10 cellular contexts compared by ENCODE assay signal in genomic region chr5:176530983-176531901, GRCh38. TPM values are rescaled to one million over a fixed set of nuclear protein-coding genes. Genes with fewer than 3 reads are reported as not detected.
DNase-seq lines count a peak whose midpoint lies in the region; ATAC-seq, FAIRE-seq and TF ChIP-seq lines count a peak whose summit lies in the region.
"Had no signal": no experiment of that assay in that cellular context is flagged by ENCODE, and none has a peak within 500 bp of the region (broad histone marks: within the 10 kb centered on the region; RNA-seq: fewer than 3 reads in every experiment).

No MANE protein-coding gene starts in this region.

- peaks cover 51% of the 10 kb centered on the region for H4K20me1 ChIP-seq in astrocyte (ENCODE audit: insufficient read depth, low read length)
- peaks cover 13% of the 10 kb centered on the region for H4K20me1 ChIP-seq in PC-3 (ENCODE audit: low read length)

- peak overlapping the region; percentile 100 for H3K27ac ChIP-seq in CD4-positive, CD25-positive, alpha-beta regulatory T cell (ENCODE audit: insufficient read depth, low read length, poor library complexity, severe bottlenecking)
- H3K27ac ChIP-seq in KOPT-K1 (ENCODE audit: low read depth, low read length, poor library complexity, severe bottlenecking), result peak overlapping the region; percentile 0
- no peak overlapping the region for H3K27ac ChIP-seq in astrocyte (ENCODE audit: low read depth, low read length)
- H3K27ac ChIP-seq in PC-3 (ENCODE audit: low read length), result no peak overlapping the region

- H3K4me2 ChIP-seq in astrocyte (ENCODE audit: low read length) (no peak overlapping the region), PC-3 (ENCODE audit: low read length) (no peak overlapping the region)

- H3K27me3 Mint-ChIP-seq in CD4-positive, CD25-positive, alpha-beta regulatory T cell, result peaks cover 8% of the 10 kb centered on the region
- no peaks in the 10 kb centered on the region for H3K27me3 Mint-ChIP-seq in astrocyte (ENCODE audit: low read depth, unreplicated experiment)
- no peaks in the 10 kb centered on the region for H3K27me3 Mint-ChIP-seq in natural killer cell treated with Interleukin-12 subunit alpha and Interleukin-12 subunit beta and Interleukin-15 and Interleukin-18, amount 100 ng/mL, for 72 hours

- no peaks in the 10 kb centered on the region for H3K27me3 ChIP-seq in CD4-positive, CD25-positive, alpha-beta regulatory T cell (ENCODE audit: control insufficient read depth, insufficient read depth, low read length)
- no peaks in the 10 kb centered on the region for H3K27me3 ChIP-seq in astrocyte (ENCODE audit: insufficient read depth, low read length)
- no peaks in the 10 kb centered on the region for H3K27me3 ChIP-seq in PC-3 (ENCODE audit: low read length)

- TF ChIP-seq CTCF in astrocyte (IDR thresholded peaks at IDR 0.05; ENCODE audit: insufficient read depth, low read depth, low read length) (no peak), GM10248 (IDR thresholded peaks at IDR 0.05; ENCODE audit: control extremely low read depth, extremely low read depth, low read depth, missing control alignments) (no peak), PC-3 (conservative IDR thresholded peaks at IDR 0.05; ENCODE audit: low read depth, low read length) (no peak)

- peak overlapping the region in 2 of 3 donors; percentile 73 to 94 for H3K27ac Mint-ChIP-seq in CD4-positive, CD25-positive, alpha-beta regulatory T cell
- no peak overlapping the region for H3K27ac Mint-ChIP-seq in astrocyte (ENCODE audit: unreplicated experiment)
- peak overlapping the region; percentile 90 to 95 for H3K27ac Mint-ChIP-seq in natural killer cell treated with Interleukin-12 subunit alpha and Interleukin-12 subunit beta and Interleukin-15 and Interleukin-18, amount 100 ng/mL, for 72 hours

- peaks cover 0 to 2% (median 0%) of the 10 kb centered on the region in 7 donors for H3K9me3 Mint-ChIP-seq in CD4-positive, CD25-positive, alpha-beta regulatory T cell
- no peaks in the 10 kb centered on the region for H3K9me3 Mint-ChIP-seq in astrocyte (ENCODE audit: unreplicated experiment)
- H3K9me3 Mint-ChIP-seq in natural killer cell treated with Interleukin-12 subunit alpha and Interleukin-12 subunit beta and Interleukin-15 and Interleukin-18, amount 100 ng/mL, for 72 hours, result no peaks in the 10 kb centered on the region

- intact Hi-C loops in PC-3 (cut with micrococcal nuclease), result no loop called here

- H3K36me3 Mint-ChIP-seq in CD4-positive, CD25-positive, alpha-beta regulatory T cell, result peaks cover 31% of the 10 kb centered on the region
- peaks cover 5% of the 10 kb centered on the region for H3K36me3 Mint-ChIP-seq in astrocyte (ENCODE audit: low read depth, unreplicated experiment)
- H3K36me3 Mint-ChIP-seq in natural killer cell treated with Interleukin-12 subunit alpha and Interleukin-12 subunit beta and Interleukin-15 and Interleukin-18, amount 100 ng/mL, for 72 hours, result no peaks in the 10 kb centered on the region

- FAIRE-seq in astrocyte (lab: Jason Lieb, UNC), result no peak
- FAIRE-seq: GM18507 had no signal

- ATAC-seq in CD4-positive, CD25-positive, alpha-beta regulatory T cell (ENCODE audit: low read depth in 2 of 2), result no peak
- ATAC-seq in natural killer cell treated with Interleukin-12 subunit alpha and Interleukin-12 subunit beta and Interleukin-15 and Interleukin-18, amount 100 ng/mL, for 72 hours, result peak in 1 of 2 donors; percentile 43
- ATAC-seq in HG03097 (IDR thresholded peaks at IDR 0.05; ENCODE audit: low FRiP score, unreplicated experiment), result no peak
- no peak for ATAC-seq in PC-3

- DNase-seq in CD4-positive, CD25-positive, alpha-beta regulatory T cell, result no peak
- DNase-seq in astrocyte (ENCODE audit: low read depth) (peak; percentile 27), GM10248 (ENCODE audit: extremely low spot score) (no peak), PC-3 (no peak), RPMI8226 (no peak)
- no peak for DNase-seq in natural killer cell treated with Interleukin-12 subunit alpha and Interleukin-12 subunit beta and Interleukin-15 and Interleukin-18, amount 100 ng/mL, for 72 hours (ENCODE audit: low spot score)
- DNase-seq: central memory CD4-positive, alpha-beta T cell had no signal

- peaks cover 76% of the 10 kb centered on the region for H3K4me1 ChIP-seq in CD4-positive, CD25-positive, alpha-beta regulatory T cell (ENCODE audit: control insufficient read depth, insufficient read depth, low read length, poor library complexity, severe bottlenecking)
- peaks cover 27% of the 10 kb centered on the region for H3K4me1 ChIP-seq in astrocyte (ENCODE audit: insufficient read depth, low read length)
- peaks cover 21% of the 10 kb centered on the region for H3K4me1 ChIP-seq in PC-3 (ENCODE audit: insufficient read depth, low read length)

- POLR2A ChIA-PET in GM10248 (lab: Yijun Ruan, JAX) (no interaction called here), PC-3 (lab: Charles Lee; ENCODE audit: unreplicated experiment) (no interaction called here)

- H3K79me2 ChIP-seq in astrocyte (ENCODE audit: insufficient read depth, low read length) (peaks cover 51% of the 10 kb centered on the region), PC-3 (ENCODE audit: low read length) (peaks cover 38% of the 10 kb centered on the region)

- H3K9me3 ChIP-seq in CD4-positive, CD25-positive, alpha-beta regulatory T cell (ENCODE audit: control insufficient read depth in 2 of 2, low read length in 2 of 2), result no peaks in the 10 kb centered on the region
- H3K9me3 ChIP-seq in KOPT-K1 (ENCODE audit: insufficient read depth, low read length, poor library complexity, severe bottlenecking) (peaks cover 24% of the 10 kb centered on the region), astrocyte (ENCODE audit: insufficient read depth, low read depth, low read length) (no peaks in the 10 kb centered on the region), PC-3 (ENCODE audit: low read length) (no peaks in the 10 kb centered on the region)

- peak overlapping the region; percentile 35 for H3K9ac ChIP-seq in astrocyte (ENCODE audit: low read length)
- H3K9ac ChIP-seq in PC-3 (ENCODE audit: low read length), result no peak overlapping the region

- no TSS peak for BruUV-seq in PC-3 (replicated peaks; lab: Mats Ljungman, UMichigan)

- no peaks in the 10 kb centered on the region for H3K9me2 ChIP-seq in PC-3 (replicated peaks; ENCODE audit: low read length)

- H3K4me3 ChIP-seq in CD4-positive, CD25-positive, alpha-beta regulatory T cell (ENCODE audit: low read depth, low read length), result peak overlapping the region; percentile 44
- H3K4me3 ChIP-seq in astrocyte (ENCODE audit: insufficient read depth, low read depth, low read length) (no peak overlapping the region), PC-3 (ENCODE audit: low read length) (no peak overlapping the region)

- no peaks in the 10 kb centered on the region for H3F3A ChIP-seq in PC-3 (ENCODE audit: low read length, unreplicated experiment)

- H3K4me3 Mint-ChIP-seq in CD4-positive, CD25-positive, alpha-beta regulatory T cell, result peak overlapping the region; percentile 75 to 92 (median 78)
- H3K4me3 Mint-ChIP-seq in astrocyte (ENCODE audit: unreplicated experiment), result no peak overlapping the region
- peak overlapping the region; percentile 84 for H3K4me3 Mint-ChIP-seq in natural killer cell treated with Interleukin-12 subunit alpha and Interleukin-12 subunit beta and Interleukin-15 and Interleukin-18, amount 100 ng/mL, for 72 hours

- CTCF ChIA-PET in GM10248 (lab: Yijun Ruan, JAX) (interaction anchor here (1.0 to 2.7 kb wide), 5 partner anchors 9 to 115 kb away, joined by 3 to 17 read pairs (median 4); partner anchors contain the start of genes CLTB and FAF2), PC-3 (lab: Charles Lee) (no interaction called here)

- H2AFZ ChIP-seq in astrocyte (ENCODE audit: low read depth, low read length) (no peak overlapping the region), PC-3 (ENCODE audit: low read length) (no peak overlapping the region)

- H3K36me3 ChIP-seq in CD4-positive, CD25-positive, alpha-beta regulatory T cell (ENCODE audit: control insufficient read depth, insufficient read depth, low read length), result peaks cover 40% of the 10 kb centered on the region
- H3K36me3 ChIP-seq in KOPT-K1 (ENCODE audit: insufficient read depth, low read length) (peaks cover 59% of the 10 kb centered on the region), astrocyte (ENCODE audit: insufficient read depth, low read length) (no peaks in the 10 kb centered on the region), PC-3 (ENCODE audit: low read depth, low read length) (peaks cover 11% of the 10 kb centered on the region; the same call in 1 of the 2 replicates)

- peaks cover 11 to 55% (median 31%) of the 10 kb centered on the region in 4 donors for H3K4me1 Mint-ChIP-seq in CD4-positive, CD25-positive, alpha-beta regulatory T cell
- peaks cover 21% of the 10 kb centered on the region for H3K4me1 Mint-ChIP-seq in astrocyte (ENCODE audit: low read depth, unreplicated experiment)
- H3K4me1 Mint-ChIP-seq in natural killer cell treated with Interleukin-12 subunit alpha and Interleukin-12 subunit beta and Interleukin-15 and Interleukin-18, amount 100 ng/mL, for 72 hours (ENCODE audit: low read depth in 2 of 2), result peaks cover 46 to 49% of the 10 kb centered on the region in 2 donors

RNA-seq across cellular contexts. Expression of gene RNF44, which starts 6.0 kb away (rescaled TPM):
- total RNA-seq in CD4-positive, CD25-positive, alpha-beta regulatory T cell, result 268 TPM
- 1 to 10 TPM; 2.3 to 4.3 (median 3.4) TPM for polyA plus RNA-seq in CD4-positive, CD25-positive, alpha-beta regulatory T cell
- total RNA-seq in astrocyte (47.8 and 59.8 TPM in 2 replicates), PC-3 (2014; rRNA removed) (19.2 and 28.3 TPM in 2 replicates)
- total RNA-seq in natural killer cell treated with Interleukin-12 subunit alpha and Interleukin-12 subunit beta and Interleukin-15 and Interleukin-18, amount 100 ng/mL, for 72 hours, result 10 to 100 TPM; 58.1 to 76.3 TPM

RNA-seq across cellular contexts. Expression of gene CDHR2, which starts 17.9 kb away (rescaled TPM):
- 1.3 TPM for total RNA-seq in CD4-positive, CD25-positive, alpha-beta regulatory T cell
- not detected for polyA plus RNA-seq in CD4-positive, CD25-positive, alpha-beta regulatory T cell
- total RNA-seq in astrocyte, result 0.43 and 0.50 TPM in 2 replicates
- total RNA-seq in natural killer cell treated with Interleukin-12 subunit alpha and Interleukin-12 subunit beta and Interleukin-15 and Interleukin-18, amount 100 ng/mL, for 72 hours, result under 1 TPM; 0.33 to 0.40 TPM
- total RNA-seq in PC-3 (2014; rRNA removed), result 0.07 TPM in 1 of 2 replicates, not detected in the other

Comparison
In these comparisons a context has a peak if more than half of its experiments do, and no peak if none do; other contexts are left out.
1. H3K27ac ChIP-seq: peak in CD4-positive, CD25-positive, alpha-beta regulatory T cell (single experiment) and KOPT-K1 (single experiment); none in astrocyte (single experiment) and PC-3 (single experiment).